ENCODE assay signal across 21 cellular contexts in genomic region chr14:48274826-48275225, GRCh38.
"Had no signal": no experiment of that assay in that cellular context is flagged by ENCODE, and none has a peak within 500 bp of the region (broad histone marks: within the 10 kb centered on the region; RNA-seq: fewer than 3 reads in every experiment).

No MANE protein-coding gene starts in this region.

- H3K4me3 Mint-ChIP-seq: activated CD4-positive, alpha-beta memory T cell treated with anti-CD3 and anti-CD28 coated beads, Interleukin-2, amount 10 ng/mL, durations not matched to agents 7 days and 5 days; activated CD8-positive, alpha-beta memory T cell treated with anti-CD3 and anti-CD28 coated beads, Interleukin-2, amount 10 ng/mL, durations not matched to agents 7 days and 5 days; activated naive CD8-positive, alpha-beta T cell; nephron progenitor cell had no signal

- H3K4me3 ChIP-seq: colonic mucosa, hepatocyte, lower lobe of right lung, right atrium auricular region, transverse colon, vagina had no signal

- H3K27ac Mint-ChIP-seq: activated CD4-positive, alpha-beta memory T cell treated with anti-CD3 and anti-CD28 coated beads, Interleukin-2, amount 10 ng/mL, durations not matched to agents 7 days and 5 days; activated CD8-positive, alpha-beta memory T cell treated with anti-CD3 and anti-CD28 coated beads, Interleukin-2, amount 10 ng/mL, durations not matched to agents 7 days and 5 days; activated naive CD8-positive, alpha-beta T cell; nephron progenitor cell; progenitor cell of endocrine pancreas had no signal

- H3K9me3 ChIP-seq: colonic mucosa, lower lobe of right lung, right atrium auricular region, transverse colon, vagina had no signal

- FAIRE-seq: endometrium, islet of Langerhans had no signal

- DNase-seq: activated CD4-positive, alpha-beta memory T cell treated with anti-CD3 and anti-CD28 coated beads, Interleukin-2, amount 10 ng/mL, durations not matched to agents 7 days and 5 days; activated CD4-positive, alpha-beta T cell treated with anti-CD3 and anti-CD28 coated beads for 48 hours; activated CD4-positive, CD25-positive, alpha-beta regulatory T cell; activated CD8-positive, alpha-beta memory T cell treated with anti-CD3 and anti-CD28 coated beads, Interleukin-2, amount 10 ng/mL, durations not matched to agents 7 days and 5 days; colonic mucosa; erythroblast; left colon; lower lobe of right lung; nephron progenitor cell; stimulated activated CD4-positive, alpha-beta T cell treated with anti-CD3 and anti-CD28 coated beads, Interleukin-2, amount 100 ng/mL, for 24 hours; stimulated activated naive CD4-positive, alpha-beta T cell treated with Interleukin-2 at 50 U/mL for 16 hours; T-helper 1 cell; T-helper 9 cell; transverse colon had no signal

- H3K27me3 Mint-ChIP-seq: activated CD4-positive, alpha-beta memory T cell treated with anti-CD3 and anti-CD28 coated beads, Interleukin-2, amount 10 ng/mL, durations not matched to agents 7 days and 5 days; activated CD8-positive, alpha-beta memory T cell treated with anti-CD3 and anti-CD28 coated beads, Interleukin-2, amount 10 ng/mL, durations not matched to agents 7 days and 5 days; activated naive CD8-positive, alpha-beta T cell; progenitor cell of endocrine pancreas had no signal

- ATAC-seq: activated CD8-positive, alpha-beta memory T cell treated with anti-CD3 and anti-CD28 coated beads, Interleukin-2, amount 10 ng/mL, durations not matched to agents 7 days and 5 days; left colon; lower lobe of right lung had no signal

- H3K4me1 Mint-ChIP-seq: activated CD4-positive, alpha-beta memory T cell treated with anti-CD3 and anti-CD28 coated beads, Interleukin-2, amount 10 ng/mL, durations not matched to agents 7 days and 5 days; activated CD8-positive, alpha-beta memory T cell treated with anti-CD3 and anti-CD28 coated beads, Interleukin-2, amount 10 ng/mL, durations not matched to agents 7 days and 5 days; nephron progenitor cell had no signal

- H3K36me3 ChIP-seq: colonic mucosa, lower lobe of right lung, right atrium auricular region, transverse colon, vagina had no signal

- H3K36me3 Mint-ChIP-seq: activated CD8-positive, alpha-beta memory T cell treated with anti-CD3 and anti-CD28 coated beads, Interleukin-2, amount 10 ng/mL, durations not matched to agents 7 days and 5 days; activated naive CD8-positive, alpha-beta T cell had no signal

- H3K4me1 ChIP-seq: colonic mucosa, lower lobe of right lung, right atrium auricular region, transverse colon, vagina had no signal

- H3K27ac ChIP-seq: colonic mucosa, hepatocyte, lower lobe of right lung, vagina had no signal

- H3K27me3 ChIP-seq: colonic mucosa, hepatocyte, right atrium auricular region, transverse colon, vagina had no signal
